ENCODE assay signal across 29 cellular contexts in the genomic region with DNA sequence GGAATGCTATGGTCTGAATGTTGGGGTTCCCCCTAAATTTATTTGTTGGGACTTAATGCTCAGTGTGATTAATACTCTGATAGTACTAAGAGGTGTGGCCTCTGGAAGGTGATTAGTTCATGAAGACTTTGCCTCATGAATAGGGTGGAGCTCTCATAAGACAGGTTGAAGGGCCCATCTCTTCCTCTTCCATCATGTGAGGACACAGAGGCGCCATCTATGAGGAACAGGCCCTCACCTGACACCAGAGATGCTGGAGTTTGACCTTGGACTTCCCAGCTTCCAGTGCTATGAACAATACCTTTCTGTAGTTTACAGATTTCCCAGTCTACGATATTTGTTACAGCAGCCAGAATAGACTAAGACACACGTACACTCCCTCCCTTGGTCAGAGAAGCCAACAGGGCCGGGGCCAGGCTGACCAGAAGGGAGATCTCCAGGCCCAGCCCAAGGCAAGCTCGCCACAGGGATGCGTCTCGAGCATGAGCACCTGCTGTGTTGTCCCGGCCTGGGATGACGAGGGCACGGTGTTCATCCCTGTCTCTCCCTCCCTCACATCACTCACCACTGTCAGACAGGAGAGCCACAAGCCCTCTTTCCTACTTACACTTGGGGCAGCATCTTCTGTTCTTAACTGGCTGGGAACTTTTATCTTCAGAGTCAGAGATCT. TPM values are rescaled to one million over a fixed set of nuclear protein-coding genes. Genes with fewer than 3 reads are reported as not detected.
"Had no signal": no experiment of that assay in that cellular context is flagged by ENCODE, and none has a peak within 500 bp of the region (broad histone marks: within the 10 kb centered on the region; RNA-seq: fewer than 3 reads in every experiment).

No MANE protein-coding gene starts in this region.

- H3K36me3 Mint-ChIP-seq: natural killer cell treated with Interleukin-12 subunit alpha and Interleukin-12 subunit beta and Interleukin-15 and Interleukin-18, amount 100 ng/mL, for 72 hours; stimulated activated memory B cell treated with anti-CD40 and anti-IgM and Interleukin-4, amounts not matched to agents 10 μg/mL and 1 μg/mL and 100 μg/mL, for 72 hours had no signal

- H3K27ac ChIP-seq: adrenal gland, ascending aorta, brain microvascular endothelial cell, dorsolateral prefrontal cortex, hepatocyte, neutrophil, pancreas, psoas muscle, right atrium auricular region, thyroid gland, VCaP had no signal

- H3K27me3 ChIP-seq: adrenal gland, ascending aorta, dorsolateral prefrontal cortex, pancreas, right atrium auricular region, thyroid gland had no signal

- H2AFZ ChIP-seq: hepatocyte had no signal

- H3K36me3 ChIP-seq: adrenal gland, ascending aorta, brain microvascular endothelial cell, neutrophil, pancreas, right atrium auricular region, thyroid gland had no signal

- H3K9ac ChIP-seq: SK-N-SH had no signal

- H3K9me3 ChIP-seq: adrenal gland, ascending aorta, neutrophil, pancreas, psoas muscle, right atrium auricular region, SK-N-SH, thyroid gland had no signal

- H3K27ac Mint-ChIP-seq: activated CD4-positive, alpha-beta memory T cell treated with anti-CD3 and anti-CD28 coated beads, Interleukin-2, amount 10 ng/mL, durations not matched to agents 7 days and 5 days; activated CD4-positive, alpha-beta T cell treated with anti-CD3 and anti-CD28 coated beads, Interleukin-2, amount 10 ng/mL, durations not matched to agents 24 days and 14 days; activated CD8-positive, alpha-beta memory T cell treated with anti-CD3 and anti-CD28 coated beads, Interleukin-2, amount 10 ng/mL, durations not matched to agents 7 days and 5 days; activated naive CD8-positive, alpha-beta T cell; immature natural killer cell; natural killer cell treated with Interleukin-12 subunit alpha and Interleukin-12 subunit beta and Interleukin-15 and Interleukin-18, amount 100 ng/mL, for 72 hours; stimulated activated memory B cell treated with anti-CD40 and anti-IgM and Interleukin-4, amounts not matched to agents 10 μg/mL and 1 μg/mL and 100 μg/mL, for 72 hours; T-helper 2 cell treated with Interferon-gamma antibody and Interleukin-4, amounts not matched to agents 5 μg/mL and 100 μg/mL, for 36 hours had no signal

- DNase-seq: activated CD4-positive, alpha-beta memory T cell treated with anti-CD3 and anti-CD28 coated beads, Interleukin-2, amount 10 ng/mL, durations not matched to agents 7 days and 5 days; activated CD4-positive, alpha-beta T cell treated with anti-CD3 and anti-CD28 coated beads, Interleukin-2, amount 10 ng/mL, durations not matched to agents 24 days and 14 days; activated CD8-positive, alpha-beta memory T cell treated with anti-CD3 and anti-CD28 coated beads, Interleukin-2, amount 10 ng/mL, durations not matched to agents 7 days and 5 days; activated naive CD4-positive, alpha-beta T cell; brain microvascular endothelial cell; dorsolateral prefrontal cortex; foreskin fibroblast; immature natural killer cell; kidney glomerular epithelial cell; left ventricle myocardium superior; midbrain; psoas muscle; SK-N-SH; stimulated activated CD4-positive, alpha-beta T cell treated with anti-CD3 and anti-CD28 coated beads, Interleukin-2, amount 100 ng/mL, for 24 hours; thyroid gland had no signal

- H3K9me3 Mint-ChIP-seq: central memory CD8-positive, alpha-beta T cell; natural killer cell treated with Interleukin-12 subunit alpha and Interleukin-12 subunit beta and Interleukin-15 and Interleukin-18, amount 100 ng/mL, for 72 hours had no signal

- H3K4me2 ChIP-seq: hepatocyte, SK-N-SH had no signal

- H3K4me1 Mint-ChIP-seq: activated CD4-positive, alpha-beta memory T cell treated with anti-CD3 and anti-CD28 coated beads, Interleukin-2, amount 10 ng/mL, durations not matched to agents 7 days and 5 days; activated CD4-positive, alpha-beta T cell treated with anti-CD3 and anti-CD28 coated beads, Interleukin-2, amount 10 ng/mL, durations not matched to agents 24 days and 14 days; activated CD8-positive, alpha-beta memory T cell treated with anti-CD3 and anti-CD28 coated beads, Interleukin-2, amount 10 ng/mL, durations not matched to agents 7 days and 5 days; immature natural killer cell; stimulated activated memory B cell treated with anti-CD40 and anti-IgM and Interleukin-4, amounts not matched to agents 10 μg/mL and 1 μg/mL and 100 μg/mL, for 72 hours had no signal

- H3K4me3 ChIP-seq: adrenal gland, ascending aorta, dorsolateral prefrontal cortex, hepatocyte, pancreas, psoas muscle, right atrium auricular region, thyroid gland had no signal

- H3K27me3 Mint-ChIP-seq: activated naive CD8-positive, alpha-beta T cell; central memory CD8-positive, alpha-beta T cell; stimulated activated memory B cell treated with anti-CD40 and anti-IgM and Interleukin-4, amounts not matched to agents 10 μg/mL and 1 μg/mL and 100 μg/mL, for 72 hours had no signal

- H3K4me1 ChIP-seq: pancreas, psoas muscle had no signal

- ATAC-seq: activated CD4-positive, CD25-positive, alpha-beta regulatory T cell treated with anti-CD3 and anti-CD28 coated beads, Interleukin-2, amount 50 U/mL, for 24 hours; activated CD8-positive, alpha-beta memory T cell treated with anti-CD3 and anti-CD28 coated beads, Interleukin-2, amount 10 ng/mL, durations not matched to agents 7 days and 5 days; left ventricle myocardium superior; natural killer cell treated with Interleukin-12 subunit alpha and Interleukin-12 subunit beta and Interleukin-15 and Interleukin-18, amount 100 ng/mL, for 72 hours; pancreas; psoas muscle; stimulated activated memory B cell treated with anti-CD40 and anti-IgM and Interleukin-4, amounts not matched to agents 10 μg/mL and 1 μg/mL and 100 μg/mL, for 72 hours had no signal

- H3K79me2 ChIP-seq: hepatocyte had no signal

- H3K4me3 Mint-ChIP-seq: activated CD4-positive, alpha-beta memory T cell treated with anti-CD3 and anti-CD28 coated beads, Interleukin-2, amount 10 ng/mL, durations not matched to agents 7 days and 5 days; activated CD4-positive, alpha-beta T cell treated with anti-CD3 and anti-CD28 coated beads, Interleukin-2, amount 10 ng/mL, durations not matched to agents 24 days and 14 days; activated CD8-positive, alpha-beta memory T cell treated with anti-CD3 and anti-CD28 coated beads, Interleukin-2, amount 10 ng/mL, durations not matched to agents 7 days and 5 days; activated naive CD8-positive, alpha-beta T cell; central memory CD8-positive, alpha-beta T cell; immature natural killer cell; natural killer cell treated with Interleukin-12 subunit alpha and Interleukin-12 subunit beta and Interleukin-15 and Interleukin-18, amount 100 ng/mL, for 72 hours; stimulated activated memory B cell treated with anti-CD40 and anti-IgM and Interleukin-4, amounts not matched to agents 10 μg/mL and 1 μg/mL and 100 μg/mL, for 72 hours; T-helper 2 cell treated with Interferon-gamma antibody and Interleukin-4, amounts not matched to agents 5 μg/mL and 100 μg/mL, for 36 hours had no signal

RNA-seq across cellular contexts. Expression of gene ABCG1, which starts 4.7 kb away (rescaled TPM):
- total RNA-seq: epithelial cell of proximal tubule had no signal
